Comparison of ENCODE assay signal across 8 cellular contexts in genomic region chr6:144350176-144350575, GRCh38.
A peak's percentile ranks its signal among the peaks of the same experiment; 100 is the strongest.
DNase-seq lines count a peak whose midpoint lies in the region; ATAC-seq and TF ChIP-seq lines count a peak whose summit lies in the region.

No MANE protein-coding gene starts in this region.

- ATAC-seq in GM19328 (IDR thresholded peaks at IDR 0.05; ENCODE audit: unreplicated experiment) (peak; percentile 33), HG03025 (IDR thresholded peaks at IDR 0.05; ENCODE audit: low FRiP score, unreplicated experiment) (peak; percentile 53), psoas muscle (no peak)

- no peaks in the 10 kb centered on the region for H3K9me3 ChIP-seq in psoas muscle

- WGBS in psoas muscle, 3 donors = 46 to 50% (median 47%) methylated on average over 4 of the region's 4 CpGs

- H3K4me3 ChIP-seq in psoas muscle = no peak overlapping the region

- intact Hi-C loops in psoas muscle (cut with DNase I) = no loop called here

- H3K36me3 Mint-ChIP-seq in activated naive CD8-positive, alpha-beta T cell treated with anti-CD3 and anti-CD28 coated beads for 36 hours = peaks cover 25% of the 10 kb centered on the region

- peaks cover 5% of the 10 kb centered on the region for H3K9me3 Mint-ChIP-seq in activated naive CD8-positive, alpha-beta T cell treated with anti-CD3 and anti-CD28 coated beads for 36 hours

- TF ChIP-seq CTCF in psoas muscle (IDR thresholded peaks at IDR 0.05) = no peak

- H3K27me3 Mint-ChIP-seq in activated naive CD8-positive, alpha-beta T cell treated with anti-CD3 and anti-CD28 coated beads for 36 hours = no peaks in the 10 kb centered on the region

- H3K4me3 Mint-ChIP-seq in activated naive CD8-positive, alpha-beta T cell treated with anti-CD3 and anti-CD28 coated beads for 36 hours = peak overlapping the region; percentile 72

- peak overlapping the region; percentile 94 for H3K27ac Mint-ChIP-seq in activated naive CD8-positive, alpha-beta T cell treated with anti-CD3 and anti-CD28 coated beads for 36 hours

- H3K4me1 Mint-ChIP-seq in activated naive CD8-positive, alpha-beta T cell treated with anti-CD3 and anti-CD28 coated beads for 36 hours = peaks cover 84% of the 10 kb centered on the region

- H3K36me3 ChIP-seq in psoas muscle (ENCODE audit: insufficient read depth in 1 of 2, low read depth in 1 of 2) = no peaks in the 10 kb centered on the region

- H3K27me3 ChIP-seq in psoas muscle (ENCODE audit: insufficient read depth in 3 of 3, low read length in 2 of 3) = no peaks in the 10 kb centered on the region

- DNase-seq in activated naive CD8-positive, alpha-beta T cell treated with anti-CD3 and anti-CD28 coated beads for 36 hours = no peak
- DNase-seq in psoas muscle (no peak), retina (no peak), NCI-H1417 (lab: John Stamatoyannopoulos, UW) (no peak), NCI-H446 treated with DMSO at 0.1 percent for 48 hours (lab: John Stamatoyannopoulos, UW) (no peak), cerebellum (ENCODE audit: low spot score) (no peak)

- peak overlapping the region; percentile 31 for H3K27ac ChIP-seq in psoas muscle

- peaks cover 54% of the 10 kb centered on the region for H3K4me1 ChIP-seq in psoas muscle

Comparison
In these comparisons a context has a peak if more than half of its experiments do, and no peak if none do; other contexts are left out.
1. ATAC-seq: peak in GM19328 (single experiment) and HG03025 (single experiment); none in psoas muscle (0 of 4).